In genomic region chr2:230864605-230865323, GRCh38 we compare ENCODE assay signal across 8 cellular contexts. TPM values are rescaled to one million over a fixed set of nuclear protein-coding genes. Genes with fewer than 3 reads are reported as not detected.
A peak's percentile ranks its signal among the peaks of the same experiment; 100 is the strongest.
DNase-seq lines count a peak whose midpoint lies in the region; ATAC-seq and TF ChIP-seq lines count a peak whose summit lies in the region.

TSS of gene ITM2C (plus strand) at chr2:230864942. CDS start at chr2:230865026, 84 bp downstream.

- H3K4me2 ChIP-seq in mesenchymal stem cell (ENCODE audit: low read length, poor library complexity, severe bottlenecking) = peak within 1 kb of the TSS; percentile 69

- peak within 1 kb of the TSS; percentile 78 for H3K9ac ChIP-seq in mesenchymal stem cell (ENCODE audit: low read length)

- CTCF ChIA-PET in A673 (lab: Charles Lee) = interaction anchor here (0.6 to 1.0 kb wide), 3 partner anchors 41 to 123 kb away, joined by 3 to 5 read pairs (median 4); no protein-coding TSS in a partner anchor

- peak within 1 kb of the TSS; percentile 86 for H4K91ac ChIP-seq in mesenchymal stem cell (ENCODE audit: low read length)

- H3K23ac ChIP-seq in mesenchymal stem cell (ENCODE audit: low read length in 2 of 2) = peak within 1 kb of the TSS in 1 of 2 experiments; percentile 80

- no peaks in the 10 kb centered on the region for H3K9me3 ChIP-seq in A673 (ENCODE audit: low read depth, low read length, poor library complexity, severe bottlenecking)
- H3K9me3 ChIP-seq in mesenchymal stem cell (ENCODE audit: control insufficient read depth, low read length) = no peaks in the 10 kb centered on the region

- WGBS in mesenchymal stem cell = under 1% methylated on average over 52 of the region's 77 CpGs

- peak within 1 kb of the TSS; percentile 62 for H2BK5ac ChIP-seq in mesenchymal stem cell (ENCODE audit: low read depth, low read length, poor library complexity, severe bottlenecking)

- no peak within 1 kb of the TSS for H2AK5ac ChIP-seq in mesenchymal stem cell (ENCODE audit: low read length, severe bottlenecking)

- peak within 1 kb of the TSS; percentile 96 for H4K8ac ChIP-seq in mesenchymal stem cell (ENCODE audit: low read length)

- H3K27me3 ChIP-seq in A673 (replicated peaks; ENCODE audit: insufficient read depth, low read depth, low read length, poor library complexity) (no peaks in the 10 kb centered on the region), mesenchymal stem cell (ENCODE audit: control insufficient read depth in 1 of 2, insufficient read depth in 1 of 2, low read length in 2 of 2) (peaks cover 22 to 41% of the 10 kb centered on the region in 2 experiments)

- H2BK12ac ChIP-seq in mesenchymal stem cell (ENCODE audit: low read length in 2 of 2) = peak within 1 kb of the TSS in 1 of 2 experiments; percentile 85

- POLR2A ChIA-PET in A673 (lab: Charles Lee; ENCODE audit: low non-redundant PET) = interaction anchor here (0.6 kb wide), 1 partner anchor 194 kb away, joined by 5 read pairs; no protein-coding TSS in a partner anchor

- H3K27ac ChIP-seq in A673 (ENCODE audit: low read depth, low read length, poor library complexity, severe bottlenecking) (peak within 1 kb of the TSS; percentile 88), mesenchymal stem cell (ENCODE audit: low read length, poor library complexity, severe bottlenecking) (no peak within 1 kb of the TSS)

- peaks cover 44% of the 10 kb centered on the region for H3K4me1 ChIP-seq in A673 (ENCODE audit: insufficient read depth, low read length, poor library complexity, severe bottlenecking)
- H3K4me1 ChIP-seq in mesenchymal stem cell (ENCODE audit: control insufficient read depth, insufficient read depth, low read depth, low read length) = peaks cover 44% of the 10 kb centered on the region

- peak within 1 kb of the TSS; percentile 96 to 97 for H3K18ac ChIP-seq in mesenchymal stem cell (ENCODE audit: low read depth in 1 of 2, low read length in 2 of 2)

- peak within 1 kb of the TSS; percentile 87 for H2BK15ac ChIP-seq in mesenchymal stem cell (ENCODE audit: low read depth, poor library complexity, severe bottlenecking)

- peak; percentile 48 for TF ChIP-seq CTCF in A673 (conservative IDR thresholded peaks at IDR 0.05; ENCODE audit: low read depth, low read length)

- intact Hi-C loops in A673 (cut with micrococcal nuclease; ENCODE audit: unreplicated experiment) = no loop called here

- peak within 1 kb of the TSS; percentile 80 to 88 for H3K4ac ChIP-seq in mesenchymal stem cell (ENCODE audit: low read depth in 1 of 2, low read length in 2 of 2)

- peak; percentile 75 for ATAC-seq in GM18511 (IDR thresholded peaks at IDR 0.05; ENCODE audit: unreplicated experiment)
- peak; percentile 50 for ATAC-seq in HG03025 (IDR thresholded peaks at IDR 0.05; ENCODE audit: low FRiP score, unreplicated experiment)

- H2AFZ ChIP-seq in mesenchymal stem cell (ENCODE audit: low read depth, low read length) = peak within 1 kb of the TSS; percentile 78

- DNase-seq in A673 (ENCODE audit: low spot score) (peak; percentile 84), NCI-H510A (lab: John Stamatoyannopoulos, UW) (peak; percentile 93), mesenchymal stem cell (peak; percentile 76)
- peak; percentile 38 to 62 for DNase-seq in activated CD8-positive, alpha-beta memory T cell treated with anti-CD3 and anti-CD28 coated beads for 1 hour (ENCODE audit: extremely low read depth in 1 of 2, low read depth in 1 of 2)
- DNase-seq in effector CD8-positive, alpha-beta T cell (lab: John Stamatoyannopoulos, UW) = peak; percentile 71
- DNase-seq in stimulated activated CD8-positive, alpha-beta memory T cell treated with anti-CD3 and anti-CD28 coated beads, Interleukin-15, amount 100 ng/mL, for 24 hours (ENCODE audit: low read depth) = peak; percentile 42

- peak within 1 kb of the TSS; percentile 61 to 82 for H3K14ac ChIP-seq in mesenchymal stem cell (ENCODE audit: low read length in 2 of 2)

- H3K36me3 ChIP-seq in A673 (ENCODE audit: insufficient read depth, low read length, poor library complexity, severe bottlenecking) (no peaks in the 10 kb centered on the region), mesenchymal stem cell (ENCODE audit: control insufficient read depth in 1 of 2, insufficient read depth in 2 of 2, low read depth in 1 of 2, low read length in 2 of 2) (no peaks in the 10 kb centered on the region)

- peak within 1 kb of the TSS; percentile 87 for H2BK120ac ChIP-seq in mesenchymal stem cell (ENCODE audit: low read depth, low read length)

- no TSS peak for BruUV-seq in A673 (replicated peaks; lab: Mats Ljungman, UMichigan)

- H3K79me1 ChIP-seq in mesenchymal stem cell (replicated peaks; ENCODE audit: low read length, poor library complexity, severe bottlenecking) = no peaks in the 10 kb centered on the region

- H3K4me3 ChIP-seq in A673 (ENCODE audit: low read depth, low read length, poor library complexity, severe bottlenecking) (peak within 1 kb of the TSS; percentile 99), mesenchymal stem cell (ENCODE audit: insufficient read depth in 1 of 2, low read depth in 1 of 2, low read length in 2 of 2) (peak within 1 kb of the TSS; percentile 80 to 93)

RNA-seq across cellular contexts. Expression of gene ITM2C, which starts in this region (rescaled TPM):
- total RNA-seq in A673 (2021) = 283 and 293 TPM in 2 replicates
- 311 TPM for polyA plus RNA-seq in mesenchymal stem cell (2013, experiment 1 of 2)
- 325 TPM for polyA plus RNA-seq in mesenchymal stem cell (2013, experiment 2 of 2)

Comparison
In these comparisons a context has a peak if more than half of its experiments do, and no peak if none do; other contexts are left out.
1. DNase-seq: peak in every context shown above with its lines; median percentile 93 in NCI-H510A; 84 in A673; 76 in mesenchymal stem cell; 71 in effector CD8-positive, alpha-beta T cell; 50 in activated CD8-positive, alpha-beta memory T cell treated with anti-CD3 and anti-CD28 coated beads for 1 hour; 42 in stimulated activated CD8-positive, alpha-beta memory T cell treated with anti-CD3 and anti-CD28 coated beads, Interleukin-15, amount 100 ng/mL, for 24 hours.